Comparison of ENCODE assay signal across 8 cellular contexts in genomic region chr4:143335979-143336827, GRCh38. TPM values are rescaled to one million over a fixed set of nuclear protein-coding genes. Genes with fewer than 3 reads are reported as not detected.
DNase-seq lines count a peak whose midpoint lies in the region; ATAC-seq and TF ChIP-seq lines count a peak whose summit lies in the region.

No MANE protein-coding gene starts in this region.

- peak overlapping the region; percentile 85 for H3K27ac ChIP-seq in muscle layer of duodenum (ENCODE audit: low read length)
- peak overlapping the region; percentile 95 for H3K27ac ChIP-seq in thyroid gland

- peak overlapping the region; percentile 99 to 100 for H3K4me3 Mint-ChIP-seq in CD14-positive monocyte

- H3K4me3 ChIP-seq in muscle layer of duodenum (ENCODE audit: low read depth in 1 of 2, low read length in 2 of 2), result peak overlapping the region; percentile 85 to 99
- peak overlapping the region; percentile 85 to 97 (median 93) for H3K4me3 ChIP-seq in thyroid gland (replicated peaks in 1 of 3)

- H3K27me3 Mint-ChIP-seq in CD14-positive monocyte (ENCODE audit: low read depth in 3 of 3), result peaks cover 0 to 3% (median 2%) of the 10 kb centered on the region in 3 donors

- intact Hi-C loops in CD14-positive monocyte (cut with micrococcal nuclease) (loop anchor here (5.0 to 10.0 kb wide), 4 partner anchors 59 to 176 kb away; partner anchors contain the start of genes SMARCA5 (in 1 of the 2) and USP38 (in 1 of the 2)), thyroid gland (cut with DNase I) (loop anchor here (10.0 kb wide), 2 partner anchors 59 to 151 kb away; partner anchors contain the start of gene USP38)

- H3K9me3 Mint-ChIP-seq in CD14-positive monocyte, result peaks cover 0 to 4% (median 0%) of the 10 kb centered on the region in 7 donors

- peak in 1 of 2 donors; percentile 70 for TF ChIP-seq POLR2A in thyroid gland (IDR thresholded peaks at IDR 0.05)

- peaks cover 37% of the 10 kb centered on the region for H3K4me1 Mint-ChIP-seq in CD14-positive monocyte

- peaks cover 0 to 3% of the 10 kb centered on the region in 2 donors for H3K36me3 Mint-ChIP-seq in CD14-positive monocyte

- H3K4me1 ChIP-seq in muscle layer of duodenum (ENCODE audit: control insufficient read depth in 1 of 2, insufficient read depth in 2 of 2, low read length in 2 of 2) (peaks cover 4 to 26% of the 10 kb centered on the region in 2 donors), thyroid gland (peaks cover 0 to 5% of the 10 kb centered on the region in 2 donors)

- peak; percentile 42 for ATAC-seq in GM18868 (IDR thresholded peaks at IDR 0.05; ENCODE audit: unreplicated experiment)
- peak; percentile 20 for ATAC-seq in HG03060 (IDR thresholded peaks at IDR 0.05; ENCODE audit: low read depth, unreplicated experiment)

- WGBS in thyroid gland, 2 donors, result 0 to 4% methylated on average over 10 to 21 of the region's 88 CpGs

- H3K27ac Mint-ChIP-seq in CD14-positive monocyte, result peak overlapping the region; percentile 71 to 93 (median 89)

- H3K27me3 ChIP-seq in muscle layer of duodenum (ENCODE audit: low read depth, low read length) (no peaks in the 10 kb centered on the region), thyroid gland (no peaks in the 10 kb centered on the region)

- no peaks in the 10 kb centered on the region for H3K9me3 ChIP-seq in muscle layer of duodenum (ENCODE audit: control insufficient read depth in 1 of 2, low read length in 2 of 2)
- no peaks in the 10 kb centered on the region for H3K9me3 ChIP-seq in thyroid gland

- TF ChIP-seq CTCF in CD14-positive monocyte (IDR thresholded peaks at IDR 0.05) (no peak), thyroid gland (IDR thresholded peaks at IDR 0.05) (no peak)

- peak; percentile 78 for DNase-seq in CD14-positive monocyte (ENCODE audit: low spot score)
- DNase-seq in NCI-H345 (lab: John Stamatoyannopoulos, UW), result peak; percentile 70
- peak; percentile 73 for DNase-seq in activated CD8-positive, alpha-beta memory T cell treated with anti-CD3 and anti-CD28 coated beads, Interleukin-2, amount 50 U/mL, for 48 hours
- DNase-seq in fibroblast of gingiva (ENCODE audit: low read depth), result peak; percentile 91
- peak; percentile 87 to 88 for DNase-seq in thyroid gland

- no peaks in the 10 kb centered on the region for H3K36me3 ChIP-seq in muscle layer of duodenum (ENCODE audit: control insufficient read depth in 1 of 2, insufficient read depth in 2 of 2, low read length in 2 of 2)
- H3K36me3 ChIP-seq in thyroid gland, result no peaks in the 10 kb centered on the region

RNA-seq across cellular contexts. Expression of gene GAB1, which starts 0.5 kb away (rescaled TPM):
- polyA plus RNA-seq in CD14-positive monocyte, result under 1 TPM; 0.55 to 0.69 TPM
- total RNA-seq in thyroid gland, result 10 to 100 TPM; 20.3 to 40.8 (median 32.5) TPM

Comparison
In these comparisons a context has a peak if more than half of its experiments do, and no peak if none do; other contexts are left out.
1. Peak in every context shown above with its lines: DNase-seq, ATAC-seq, H3K4me3 ChIP-seq and H3K27ac ChIP-seq.